Comparison of ENCODE assay signal across 1 cellular context in the genomic region with DNA sequence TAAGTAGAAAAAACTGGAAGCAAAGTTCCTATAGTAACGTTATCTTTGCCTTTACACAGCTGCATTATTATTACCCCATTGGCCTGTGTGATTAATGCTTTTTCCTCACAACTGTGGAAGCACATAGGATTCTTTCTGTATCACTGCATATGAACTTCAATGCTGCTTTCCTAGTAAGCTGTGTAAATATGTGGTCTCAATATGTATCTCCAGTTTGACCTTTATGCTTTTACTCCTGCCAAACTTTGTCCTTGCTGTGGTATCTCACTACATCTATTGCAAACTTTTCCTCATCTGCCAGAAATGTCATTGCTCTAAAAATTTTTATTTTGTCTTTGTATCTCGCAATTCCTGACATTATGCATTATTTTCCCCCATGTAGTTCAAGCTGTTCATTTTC.
TF ChIP-seq lines count a peak whose summit lies in the region.

No MANE protein-coding gene starts in this region.

TF ChIP-seq in HepG2, 621 proteins besides CTCF, POLR2A, EP300 and RAD21 (continued from another document and continues in another):
- TF ChIP-seq FOXO1 (CRISPR knock-in tag; IDR thresholded peaks at IDR 0.05), result no peak
- TF ChIP-seq NR1H2 (CRISPR knock-in tag; IDR thresholded peaks at IDR 0.05; ENCODE audit: borderline replicate concordance, low read depth), result no peak
- no peak for TF ChIP-seq ZNF563 (CRISPR knock-in tag; IDR thresholded peaks at IDR 0.05)
- TF ChIP-seq, protein P1, sequence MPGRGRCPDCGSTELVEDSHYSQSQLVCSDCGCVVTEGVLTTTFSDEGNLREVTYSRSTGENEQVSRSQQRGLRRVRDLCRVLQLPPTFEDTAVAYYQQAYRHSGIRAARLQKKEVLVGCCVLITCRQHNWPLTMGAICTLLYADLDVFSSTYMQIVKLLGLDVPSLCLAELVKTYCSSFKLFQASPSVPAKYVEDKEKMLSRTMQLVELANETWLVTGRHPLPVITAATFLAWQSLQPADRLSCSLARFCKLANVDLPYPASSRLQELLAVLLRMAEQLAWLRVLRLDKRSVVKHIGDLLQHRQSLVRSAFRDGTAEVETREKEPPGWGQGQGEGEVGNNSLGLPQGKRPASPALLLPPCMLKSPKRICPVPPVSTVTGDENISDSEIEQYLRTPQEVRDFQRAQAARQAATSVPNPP (CRISPR knock-in tag; IDR thresholded peaks at IDR 0.05), result no peak
- TF ChIP-seq HHEX (CRISPR knock-in tag; IDR thresholded peaks at IDR 0.05), result no peak
- no peak for TF ChIP-seq RBAK (CRISPR knock-in tag; IDR thresholded peaks at IDR 0.05)
- no peak for TF ChIP-seq ZSCAN29 (CRISPR knock-in tag; conservative IDR thresholded peaks at IDR 0.05)
- no peak for TF ChIP-seq CBFB (CRISPR knock-in tag; IDR thresholded peaks at IDR 0.05)
- no peak for TF ChIP-seq ZSCAN30 (CRISPR knock-in tag; IDR thresholded peaks at IDR 0.05)
- no peak for TF ChIP-seq PHF5A (CRISPR knock-in tag; IDR thresholded peaks at IDR 0.05; ENCODE audit: low read depth, unreplicated experiment)
- no peak for TF ChIP-seq ZKSCAN5 (CRISPR knock-in tag; IDR thresholded peaks at IDR 0.05)
- no peak for TF ChIP-seq SALL2 (CRISPR knock-in tag; IDR thresholded peaks at IDR 0.05)
- peak; percentile 51; the same call in 1 of the 2 replicates for TF ChIP-seq HNF4G (IDR thresholded peaks at IDR 0.05; ENCODE audit: borderline replicate concordance, low read depth, low read length)
- TF ChIP-seq HNF4G (CRISPR knock-in tag; IDR thresholded peaks at IDR 0.05; ENCODE audit: borderline replicate concordance, low read depth), result no peak
- no peak for TF ChIP-seq ZFX (CRISPR knock-in tag; IDR thresholded peaks at IDR 0.05; ENCODE audit: low read depth)
- peak; percentile 13; the same call in 1 of the 2 replicates for TF ChIP-seq POGZ (CRISPR knock-in tag; IDR thresholded peaks at IDR 0.05)
- TF ChIP-seq RBM39 (IDR thresholded peaks at IDR 0.05; ENCODE audit: low read depth, low read length, poor library complexity, severe bottlenecking), result no peak
- no peak for TF ChIP-seq AKAP8 (CRISPR knock-in tag; IDR thresholded peaks at IDR 0.05)
- no peak for TF ChIP-seq ZZZ3 (CRISPR knock-in tag; IDR thresholded peaks at IDR 0.05; ENCODE audit: borderline replicate concordance)
- TF ChIP-seq DMTF1 (CRISPR knock-in tag; IDR thresholded peaks at IDR 0.05), result no peak
- no peak for TF ChIP-seq ZNF224 (CRISPR knock-in tag; IDR thresholded peaks at IDR 0.05)
- TF ChIP-seq SALL1 (CRISPR knock-in tag; IDR thresholded peaks at IDR 0.05), result peak; percentile 54; the same call in 1 of the 2 replicates
- 0 out of 2 replicates have a peak, but pooled peaks have one; percentile 5 for TF ChIP-seq CEBPG (CRISPR knock-in tag; IDR thresholded peaks at IDR 0.05)
- TF ChIP-seq, protein P2, sequence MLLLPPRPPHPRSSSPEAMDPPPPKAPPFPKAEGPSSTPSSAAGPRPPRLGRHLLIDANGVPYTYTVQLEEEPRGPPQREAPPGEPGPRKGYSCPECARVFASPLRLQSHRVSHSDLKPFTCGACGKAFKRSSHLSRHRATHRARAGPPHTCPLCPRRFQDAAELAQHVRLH (CRISPR knock-in tag; IDR thresholded peaks at IDR 0.05; ENCODE audit: borderline replicate concordance, low read depth), result no peak
- no peak for TF ChIP-seq AKNA (CRISPR knock-in tag; IDR thresholded peaks at IDR 0.05; ENCODE audit: borderline replicate concordance)
- no peak for TF ChIP-seq PITX1 (CRISPR knock-in tag; IDR thresholded peaks at IDR 0.05)
- peak; percentile 85 for TF ChIP-seq HNF4A (CRISPR knock-in tag; IDR thresholded peaks at IDR 0.05)
- no peak for TF ChIP-seq ZNF83 (CRISPR knock-in tag; IDR thresholded peaks at IDR 0.05; ENCODE audit: borderline replicate concordance)
- TF ChIP-seq ZNF567 (CRISPR knock-in tag; IDR thresholded peaks at IDR 0.05; ENCODE audit: borderline replicate concordance), result no peak
- TF ChIP-seq IKZF5 (CRISPR knock-in tag; IDR thresholded peaks at IDR 0.05), result no peak
- TF ChIP-seq KAT8 (CRISPR knock-in tag; IDR thresholded peaks at IDR 0.05), result 0 out of 2 replicates have a peak, but pooled peaks have one; percentile 15
- TF ChIP-seq ZNF589 (CRISPR knock-in tag; conservative IDR thresholded peaks at IDR 0.05), result no peak
- TF ChIP-seq, protein P3, sequence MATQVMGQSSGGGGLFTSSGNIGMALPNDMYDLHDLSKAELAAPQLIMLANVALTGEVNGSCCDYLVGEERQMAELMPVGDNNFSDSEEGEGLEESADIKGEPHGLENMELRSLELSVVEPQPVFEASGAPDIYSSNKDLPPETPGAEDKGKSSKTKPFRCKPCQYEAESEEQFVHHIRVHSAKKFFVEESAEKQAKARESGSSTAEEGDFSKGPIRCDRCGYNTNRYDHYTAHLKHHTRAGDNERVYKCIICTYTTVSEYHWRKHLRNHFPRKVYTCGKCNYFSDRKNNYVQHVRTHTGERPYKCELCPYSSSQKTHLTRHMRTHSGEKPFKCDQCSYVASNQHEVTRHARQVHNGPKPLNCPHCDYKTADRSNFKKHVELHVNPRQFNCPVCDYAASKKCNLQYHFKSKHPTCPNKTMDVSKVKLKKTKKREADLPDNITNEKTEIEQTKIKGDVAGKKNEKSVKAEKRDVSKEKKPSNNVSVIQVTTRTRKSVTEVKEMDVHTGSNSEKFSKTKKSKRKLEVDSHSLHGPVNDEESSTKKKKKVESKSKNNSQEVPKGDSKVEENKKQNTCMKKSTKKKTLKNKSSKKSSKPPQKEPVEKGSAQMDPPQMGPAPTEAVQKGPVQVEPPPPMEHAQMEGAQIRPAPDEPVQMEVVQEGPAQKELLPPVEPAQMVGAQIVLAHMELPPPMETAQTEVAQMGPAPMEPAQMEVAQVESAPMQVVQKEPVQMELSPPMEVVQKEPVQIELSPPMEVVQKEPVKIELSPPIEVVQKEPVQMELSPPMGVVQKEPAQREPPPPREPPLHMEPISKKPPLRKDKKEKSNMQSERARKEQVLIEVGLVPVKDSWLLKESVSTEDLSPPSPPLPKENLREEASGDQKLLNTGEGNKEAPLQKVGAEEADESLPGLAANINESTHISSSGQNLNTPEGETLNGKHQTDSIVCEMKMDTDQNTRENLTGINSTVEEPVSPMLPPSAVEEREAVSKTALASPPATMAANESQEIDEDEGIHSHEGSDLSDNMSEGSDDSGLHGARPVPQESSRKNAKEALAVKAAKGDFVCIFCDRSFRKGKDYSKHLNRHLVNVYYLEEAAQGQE (IDR thresholded peaks at IDR 0.05; ENCODE audit: borderline replicate concordance in 1 of 2, low read depth in 1 of 2, low read length in 2 of 2), result no peak
- TF ChIP-seq, protein P4, sequence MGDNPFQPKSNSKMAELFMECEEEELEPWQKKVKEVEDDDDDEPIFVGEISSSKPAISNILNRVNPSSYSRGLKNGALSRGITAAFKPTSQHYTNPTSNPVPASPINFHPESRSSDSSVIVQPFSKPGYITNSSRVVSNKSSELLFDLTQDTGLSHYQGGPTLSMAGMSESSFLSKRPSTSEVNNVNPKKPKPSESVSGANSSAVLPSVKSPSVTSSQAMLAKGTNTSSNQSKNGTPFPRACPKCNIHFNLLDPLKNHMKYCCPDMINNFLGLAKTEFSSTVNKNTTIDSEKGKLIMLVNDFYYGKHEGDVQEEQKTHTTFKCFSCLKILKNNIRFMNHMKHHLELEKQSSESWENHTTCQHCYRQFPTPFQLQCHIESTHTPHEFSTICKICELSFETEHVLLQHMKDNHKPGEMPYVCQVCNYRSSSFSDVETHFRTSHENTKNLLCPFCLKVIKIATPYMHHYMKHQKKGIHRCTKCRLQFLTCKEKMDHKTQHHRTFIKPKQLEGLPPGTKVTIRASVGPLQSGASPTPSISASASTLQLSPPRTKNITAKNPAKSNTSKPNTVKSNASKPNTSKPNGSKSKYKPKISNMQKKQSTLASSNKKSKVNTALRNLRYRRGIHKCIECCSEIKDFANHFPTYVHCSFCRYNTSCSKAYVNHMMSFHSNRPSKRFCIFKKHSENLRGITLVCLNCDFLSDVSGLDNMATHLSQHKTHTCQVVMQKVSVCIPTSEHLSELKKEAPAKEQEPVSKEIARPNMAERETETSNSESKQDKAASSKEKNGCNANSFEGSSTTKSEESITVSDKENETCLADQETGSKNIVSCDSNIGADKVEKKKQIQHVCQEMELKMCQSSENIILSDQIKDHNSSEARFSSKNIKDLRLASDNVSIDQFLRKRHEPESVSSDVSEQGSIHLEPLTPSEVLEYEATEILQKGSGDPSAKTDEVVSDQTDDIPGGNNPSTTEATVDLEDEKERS (CRISPR knock-in tag; IDR thresholded peaks at IDR 0.05), result no peak
- no peak for TF ChIP-seq ZNF460 (CRISPR knock-in tag; IDR thresholded peaks at IDR 0.05; ENCODE audit: borderline replicate concordance)
- TF ChIP-seq KDM6A (CRISPR knock-in tag; IDR thresholded peaks at IDR 0.05; ENCODE audit: low read depth), result 0 out of 2 replicates have a peak, but pooled peaks have one; percentile 15
- no peak for TF ChIP-seq ARID2 (CRISPR knock-in tag; IDR thresholded peaks at IDR 0.05; ENCODE audit: borderline replicate concordance)
- no peak for TF ChIP-seq GATAD1 (CRISPR knock-in tag; IDR thresholded peaks at IDR 0.05)
- TF ChIP-seq GABPB1 (CRISPR knock-in tag; IDR thresholded peaks at IDR 0.05), result no peak
- TF ChIP-seq, protein P5, sequence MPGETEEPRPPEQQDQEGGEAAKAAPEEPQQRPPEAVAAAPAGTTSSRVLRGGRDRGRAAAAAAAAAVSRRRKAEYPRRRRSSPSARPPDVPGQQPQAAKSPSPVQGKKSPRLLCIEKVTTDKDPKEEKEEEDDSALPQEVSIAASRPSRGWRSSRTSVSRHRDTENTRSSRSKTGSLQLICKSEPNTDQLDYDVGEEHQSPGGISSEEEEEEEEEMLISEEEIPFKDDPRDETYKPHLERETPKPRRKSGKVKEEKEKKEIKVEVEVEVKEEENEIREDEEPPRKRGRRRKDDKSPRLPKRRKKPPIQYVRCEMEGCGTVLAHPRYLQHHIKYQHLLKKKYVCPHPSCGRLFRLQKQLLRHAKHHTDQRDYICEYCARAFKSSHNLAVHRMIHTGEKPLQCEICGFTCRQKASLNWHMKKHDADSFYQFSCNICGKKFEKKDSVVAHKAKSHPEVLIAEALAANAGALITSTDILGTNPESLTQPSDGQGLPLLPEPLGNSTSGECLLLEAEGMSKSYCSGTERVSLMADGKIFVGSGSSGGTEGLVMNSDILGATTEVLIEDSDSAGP (CRISPR knock-in tag; IDR thresholded peaks at IDR 0.05; ENCODE audit: borderline replicate concordance), result no peak
- no peak for TF ChIP-seq GLMP (CRISPR knock-in tag; IDR thresholded peaks at IDR 0.05; ENCODE audit: borderline replicate concordance)
